ENCODE assay signal across 22 cellular contexts in genomic region chr13:27796544-27797227, GRCh38. TPM values are rescaled to one million over a fixed set of nuclear protein-coding genes. Genes with fewer than 3 reads are reported as not detected.
DNase-seq lines count a peak whose midpoint lies in the region; ATAC-seq and TF ChIP-seq lines count a peak whose summit lies in the region.
"Had no signal": no experiment of that assay in that cellular context is flagged by ENCODE, and none has a peak within 500 bp of the region (broad histone marks: within the 10 kb centered on the region; RNA-seq: fewer than 3 reads in every experiment).

No MANE protein-coding gene starts in this region.

- no peak overlapping the region for H2AFZ ChIP-seq in neuron (ENCODE audit: low read depth, low read length)
- H2AFZ ChIP-seq: PC-9 had no signal

- H3K4me3 ChIP-seq in HUES48 (ENCODE audit: low read depth, low read length) (peak overlapping the region; percentile 58), adipocyte (ENCODE audit: low read length) (peak overlapping the region; percentile 37), iPS-18a (ENCODE audit: low read length) (peak overlapping the region; percentile 64), neuron (ENCODE audit: low read length) (peak overlapping the region; percentile 7), esophagus muscularis mucosa (no peak overlapping the region), sigmoid colon (no peak overlapping the region), lower leg skin (ENCODE audit: low read depth, poor library complexity, severe bottlenecking) (no peak overlapping the region)
- H3K4me3 ChIP-seq: K562, PC-9, suprapubic skin had no signal

- intact Hi-C loops in esophagus muscularis mucosa (cut with DNase I) (no loop called here), Right ventricle myocardium superior (cut with DNase I) (loop anchor here (10.0 kb wide), 1 partner anchor 392 kb away; no protein-coding TSS in a partner anchor), sigmoid colon (cut with DNase I) (no loop called here), lower leg skin (cut with DNase I; ENCODE audit: low total_unique reads) (no loop called here)

- TF ChIP-seq CTCF in esophagus muscularis mucosa (IDR thresholded peaks at IDR 0.05) (no peak), sigmoid colon (IDR thresholded peaks at IDR 0.05) (no peak), lower leg skin (IDR thresholded peaks at IDR 0.05) (no peak)

- H3K4me1 ChIP-seq in HUES48 (ENCODE audit: control insufficient read depth, insufficient read depth, low read length) (peaks cover 41% of the 10 kb centered on the region; the same call in 1 of the 2 replicates), adipocyte (ENCODE audit: control insufficient read depth, insufficient read depth, low read length) (no peaks in the 10 kb centered on the region), iPS-18a (ENCODE audit: control insufficient read depth, low read depth, low read length) (peaks cover 22% of the 10 kb centered on the region), neuron (ENCODE audit: insufficient read depth, low read length) (peaks cover 10% of the 10 kb centered on the region), esophagus muscularis mucosa (peaks cover 15 to 46% (median 22%) of the 10 kb centered on the region in 4 donors), sigmoid colon (peaks cover 0 to 23% (median 17%) of the 10 kb centered on the region in 4 donors)

- DNase-seq in adipocyte (ENCODE audit: low read depth) (no peak), esophagus muscularis mucosa (ENCODE audit: extremely low spot score) (no peak), Right ventricle myocardium superior (no peak), sigmoid colon (no peak), lower leg skin (ENCODE audit: low spot score in 2 of 2) (no peak)
- DNase-seq: activated CD4-positive, alpha-beta T cell treated with anti-CD3 and anti-CD28 coated beads for 1 hour; activated CD8-positive, alpha-beta T cell treated with anti-CD3 and anti-CD28 coated beads, Interleukin-2, amount 10 ng/mL, durations not matched to agents 7 days and 5 days; activated naive CD4-positive, alpha-beta T cell treated with anti-CD3 and anti-CD28 coated beads, Interleukin-2, amount 50 U/mL, for 16 hours; anterior cingulate cortex; GDM1; left cardiac atrium; PC-9; SHP77 treated with DMSO at 0.1 percent for 48 hours had no signal

- WGBS in esophagus muscularis mucosa: under 1% methylated on average over 17 of the region's 24 CpGs
- WGBS in sigmoid colon, 2 donors: 5 to 10% methylated on average over 24 of the region's 24 CpGs
- WGBS in lower leg skin, 2 donors: 1% methylated on average over 20 to 24 of the region's 24 CpGs

- TF ChIP-seq POLR2A in esophagus muscularis mucosa (IDR thresholded peaks at IDR 0.05; ENCODE audit: low read depth): no peak
- TF ChIP-seq POLR2A in sigmoid colon (IDR thresholded peaks at IDR 0.05): no peak
- TF ChIP-seq POLR2A in lower leg skin (IDR thresholded peaks at IDR 0.05): no peak

- no peak overlapping the region for H3K9ac ChIP-seq in HUES48 (ENCODE audit: low read depth, low read length)
- H3K9ac ChIP-seq in adipocyte (ENCODE audit: low read length): no peak overlapping the region
- H3K9ac ChIP-seq in iPS-18a (ENCODE audit: low read length): no peak overlapping the region

- ATAC-seq in Right ventricle myocardium superior (ENCODE audit: poor library complexity): no peak
- ATAC-seq: activated CD8-positive, alpha-beta T cell treated with anti-CD3 and anti-CD28 coated beads, Interleukin-2, amount 10 ng/mL, durations not matched to agents 7 days and 5 days; K562; left cardiac atrium; natural killer cell treated with Interleukin-12 subunit alpha and Interleukin-12 subunit beta and Interleukin-15 and Interleukin-18, amount 100 ng/mL, for 72 hours had no signal

- H3K27me3 ChIP-seq in HUES48 (ENCODE audit: control insufficient read depth, insufficient read depth, low read length): peaks cover 99% of the 10 kb centered on the region
- peaks cover 89% of the 10 kb centered on the region for H3K27me3 ChIP-seq in adipocyte (replicated peaks; ENCODE audit: control insufficient read depth, insufficient read depth, low read length)
- H3K27me3 ChIP-seq in iPS-18a (ENCODE audit: control insufficient read depth, insufficient read depth, low read length): peaks cover 100% of the 10 kb centered on the region
- H3K27me3 ChIP-seq in neuron (ENCODE audit: insufficient read depth, low read length): peaks cover 83% of the 10 kb centered on the region
- peaks cover 3 to 100% (median 65%) of the 10 kb centered on the region in 4 donors for H3K27me3 ChIP-seq in esophagus muscularis mucosa
- peaks cover 41 to 94% (median 84%) of the 10 kb centered on the region in 3 donors for H3K27me3 ChIP-seq in sigmoid colon

- H3K27ac ChIP-seq in HUES48 (ENCODE audit: low read depth, low read length) (no peak overlapping the region), iPS-18a (ENCODE audit: low read length) (no peak overlapping the region), esophagus muscularis mucosa (replicated peaks in 1 of 4) (no peak overlapping the region), sigmoid colon (no peak overlapping the region)
- H3K27ac ChIP-seq: PC-9, suprapubic skin had no signal

- H3K9me3 ChIP-seq in HUES48 (ENCODE audit: control insufficient read depth, insufficient read depth, low read length) (no peaks in the 10 kb centered on the region), adipocyte (ENCODE audit: control insufficient read depth, low read length) (peaks cover 4% of the 10 kb centered on the region), iPS-18a (ENCODE audit: control insufficient read depth, low read depth, low read length) (no peaks in the 10 kb centered on the region), neuron (ENCODE audit: low read length) (no peaks in the 10 kb centered on the region), esophagus muscularis mucosa (no peaks in the 10 kb centered on the region), sigmoid colon (no peaks in the 10 kb centered on the region)
- H3K9me3 ChIP-seq: suprapubic skin had no signal

- H3K36me3 ChIP-seq in HUES48 (ENCODE audit: control insufficient read depth, insufficient read depth, low read length) (no peaks in the 10 kb centered on the region), adipocyte (ENCODE audit: control insufficient read depth, insufficient read depth, low read length, severe bottlenecking) (no peaks in the 10 kb centered on the region), iPS-18a (ENCODE audit: control insufficient read depth, low read depth, low read length) (no peaks in the 10 kb centered on the region), neuron (ENCODE audit: insufficient read depth, low read length) (no peaks in the 10 kb centered on the region), esophagus muscularis mucosa (no peaks in the 10 kb centered on the region), sigmoid colon (no peaks in the 10 kb centered on the region)
- H3K36me3 ChIP-seq: suprapubic skin had no signal

- no peak for TF ChIP-seq EP300 in esophagus muscularis mucosa (IDR thresholded peaks at IDR 0.05)
- TF ChIP-seq EP300 in sigmoid colon (IDR thresholded peaks at IDR 0.05): no peak

RNA-seq across cellular contexts. Expression of gene GSX1, which starts 4.4 kb away (rescaled TPM):
- not detected for total RNA-seq in esophagus muscularis mucosa
- not detected for total RNA-seq in Right ventricle myocardium superior
- not detected for total RNA-seq in sigmoid colon
- polyA plus RNA-seq in sigmoid colon: not detected
- total RNA-seq in lower leg skin: not detected
- total RNA-seq: activated CD8-positive, alpha-beta T cell treated with anti-CD3 and anti-CD28 coated beads, Interleukin-2, amount 10 ng/mL, durations not matched to agents 7 days and 5 days; epithelial cell of proximal tubule; K562; left cardiac atrium; natural killer cell treated with Interleukin-12 subunit alpha and Interleukin-12 subunit beta and Interleukin-15 and Interleukin-18, amount 100 ng/mL, for 72 hours; PC-9; pulmonary artery endothelial cell; skeletal muscle tissue; suprapubic skin had no signal
- polyA plus RNA-seq: K562 had no signal

Comparison
In these comparisons a context has a peak if more than half of its experiments do, and no peak if none do; other contexts are left out.
1. H3K4me3 ChIP-seq: peak in HUES48 (single experiment), adipocyte (single experiment), iPS-18a (single experiment) and neuron (single experiment); none in esophagus muscularis mucosa (0 of 4), sigmoid colon (0 of 4) and lower leg skin (single experiment).